1 cellular context compared by ENCODE assay signal in genomic region chr13:97338571-97338970, GRCh38.
TF ChIP-seq lines count a peak whose summit lies in the region.

No MANE protein-coding gene starts in this region.

TF ChIP-seq in H1, 55 proteins besides CTCF, POLR2A, EP300 and RAD21 (continued from another document):
- TF ChIP-seq CHD7 (IDR thresholded peaks at IDR 0.05; ENCODE audit: insufficient replicate concordance, low read length) (no peak), NANOG (IDR thresholded peaks at IDR 0.05; ENCODE audit: insufficient read depth, low read depth, low read length, poor library complexity, severe bottlenecking) (no peak), HDAC6 (IDR thresholded peaks at IDR 0.05; ENCODE audit: low read depth, low read length) (no peak)
